ENCODE assay signal across 35 cellular contexts in genomic region chr3:42411429-42411828, GRCh38. TPM values are rescaled to one million over a fixed set of nuclear protein-coding genes. Genes with fewer than 3 reads are reported as not detected.
"Had no signal": no experiment of that assay in that cellular context is flagged by ENCODE, and none has a peak within 500 bp of the region (broad histone marks: within the 10 kb centered on the region; RNA-seq: fewer than 3 reads in every experiment).

No MANE protein-coding gene starts in this region.

- H3K36me3 ChIP-seq: ascending aorta had no signal

- H3K4me1 ChIP-seq: ascending aorta had no signal

- FAIRE-seq: bronchial epithelial cell, TTC549 had no signal

- H3K27ac ChIP-seq: ascending aorta, VCaP had no signal

- H3K27me3 ChIP-seq: ascending aorta had no signal

- H3K9me3 ChIP-seq: ascending aorta had no signal

- H3K4me3 ChIP-seq: ascending aorta had no signal

- ATAC-seq: activated CD8-positive, alpha-beta T cell treated with anti-CD3 and anti-CD28 coated beads for 36 hours; activated naive CD4-positive, alpha-beta T cell treated with anti-CD3 and anti-CD28 coated beads, Interleukin-2, amount 50 U/mL, for 72 hours; activated T-cell treated with anti-CD3 and anti-CD28 coated beads, Interleukin-2, amount 50 U/mL, for 4 hours; activated T-cell treated with anti-CD3 and anti-CD28 coated beads, Interleukin-2, amount 50 U/mL, for 72 hours; activated T-helper 17 cell treated with anti-CD3 and anti-CD28 coated beads, Interleukin-2, amount 50 U/mL, for 72 hours had no signal

- DNase-seq: activated B cell treated with CpG ODN at 0.5 μM for 24 hours; activated CD4-positive, alpha-beta memory T cell treated with anti-CD3 and anti-CD28 coated beads for 36 hours; activated CD4-positive, alpha-beta T cell treated with anti-CD3 and anti-CD28 coated beads for 4 hours; activated CD4-positive, alpha-beta T cell treated with anti-CD3 and anti-CD28 coated beads, Interleukin-2, amount 10 ng/mL, durations not matched to agents 24 days and 14 days; activated CD4-positive, alpha-beta T cell treated with anti-CD3 and anti-CD28 coated beads, Interleukin-2, amount 50 U/mL, for 1 hour; activated CD4-positive, alpha-beta T cell treated with anti-CD3 and anti-CD28 coated beads, Interleukin-2, amount 50 U/mL, for 4 hours; activated CD4-positive, CD25-positive, alpha-beta regulatory T cell treated with anti-CD3 and anti-CD28 coated beads, Interleukin-2, amount 50 U/mL, for 72 hours; activated CD8-positive, alpha-beta memory T cell treated with anti-CD3 and anti-CD28 coated beads, Interleukin-2, amount 50 U/mL, for 4 hours; activated CD8-positive, alpha-beta T cell treated with anti-CD3 and anti-CD28 coated beads for 36 hours; activated effector memory CD4-positive, alpha-beta T cell treated with anti-CD3 and anti-CD28 coated beads, Interleukin-2, amount 50 U/mL, for 16 hours; activated gamma-delta T cell treated with Interleukin-2 at 50 U/mL for 16 hours; activated naive CD4-positive, alpha-beta T cell; activated naive CD4-positive, alpha-beta T cell treated with anti-CD3 and anti-CD28 coated beads for 36 hours; activated naive CD4-positive, alpha-beta T cell treated with anti-CD3 and anti-CD28 coated beads, Interleukin-2, amount 50 U/mL, for 16 hours; activated naive CD8-positive, alpha-beta T cell treated with anti-CD3 and anti-CD28 coated beads for 36 hours; activated T-cell treated with anti-CD3 and anti-CD28 coated beads for 4 hours; activated T-cell treated with anti-CD3 and anti-CD28 coated beads, Interleukin-2, amount 50 U/mL, for 1 hour; activated T-cell treated with anti-CD3 and anti-CD28 coated beads, Interleukin-2, amount 50 U/mL, for 4 hours; activated T-cell treated with anti-CD3 and anti-CD28 coated beads, Interleukin-2, amount 50 U/mL, for 72 hours; amygdala; anterior cingulate cortex; central memory CD4-positive, alpha-beta T cell; SW 1271; T-helper 1 cell; T-helper 2 cell; T-helper 9 cell had no signal

RNA-seq across cellular contexts. Expression of gene LYZL4, which starts 1.0 kb away (rescaled TPM):
- total RNA-seq: activated B cell treated with CpG ODN at 0.5 μM for 24 hours; activated CD4-positive, alpha-beta memory T cell treated with anti-CD3 and anti-CD28 coated beads for 36 hours; activated CD4-positive, alpha-beta T cell treated with anti-CD3 and anti-CD28 coated beads, Interleukin-2, amount 10 ng/mL, durations not matched to agents 24 days and 14 days; activated CD8-positive, alpha-beta memory T cell treated with anti-CD3 and anti-CD28 coated beads for 36 hours; activated CD8-positive, alpha-beta T cell treated with anti-CD3 and anti-CD28 coated beads for 36 hours; activated naive CD4-positive, alpha-beta T cell treated with anti-CD3 and anti-CD28 coated beads for 36 hours; activated naive CD4-positive, alpha-beta T cell treated with anti-CD3 and anti-CD28 coated beads, Interleukin-2, amount 50 U/mL, for 72 hours; activated naive CD8-positive, alpha-beta T cell treated with anti-CD3 and anti-CD28 coated beads for 36 hours; activated T-cell treated with anti-CD3 and anti-CD28 coated beads, Interleukin-2, amount 50 U/mL, for 4 hours; activated T-cell treated with anti-CD3 and anti-CD28 coated beads, Interleukin-2, amount 50 U/mL, for 72 hours; activated T-helper 1 cell treated with anti-CD3 and anti-CD28 coated beads, Interleukin-12 subunit alpha, Interleukin-12 subunit beta, Interleukin-2, Interleukin-4 antibody, amounts not matched to agents 30 ng/mL and 10 ng/mL and 1 ng/mL, durations not matched to agents 14 hours and 24 hours and 36 hours; activated T-helper 17 cell treated with anti-CD3 and anti-CD28 coated beads, Interleukin-2, amount 50 U/mL, for 72 hours; ascending aorta; bronchial epithelial cell; cardiac septum had no signal
